In genomic region chr11:68297052-68297378, GRCh38 we compare ENCODE assay signal across 12 cellular contexts.
"Had no signal": no experiment of that assay in that cellular context is flagged by ENCODE, and none has a peak within 500 bp of the region (broad histone marks: within the 10 kb centered on the region; RNA-seq: fewer than 3 reads in every experiment).

No MANE protein-coding gene starts in this region.

- H3K27ac Mint-ChIP-seq: activated CD4-positive, alpha-beta T cell treated with anti-CD3 and anti-CD28 coated beads for 36 hours; activated CD8-positive, alpha-beta T cell treated with anti-CD3 and anti-CD28 coated beads for 36 hours; activated naive CD8-positive, alpha-beta T cell treated with anti-CD3 and anti-CD28 coated beads, Interleukin-2, amount 50 U/mL, for 24 hours; memory B cell; nephron progenitor cell; stimulated activated effector memory CD8-positive, alpha-beta T cell treated with anti-CD3 and anti-CD28 coated beads, Interleukin-12 subunit alpha, Interleukin-12 subunit beta, amount 100 ng/mL, for 72 hours; type B pancreatic cell had no signal

- H3K4me1 Mint-ChIP-seq: activated CD4-positive, alpha-beta T cell treated with anti-CD3 and anti-CD28 coated beads for 36 hours; nephron progenitor cell had no signal

- H3K9me3 Mint-ChIP-seq: activated CD8-positive, alpha-beta T cell treated with anti-CD3 and anti-CD28 coated beads for 36 hours; activated naive CD8-positive, alpha-beta T cell treated with anti-CD3 and anti-CD28 coated beads, Interleukin-2, amount 50 U/mL, for 24 hours; memory B cell; nephron progenitor cell; stimulated activated effector memory CD8-positive, alpha-beta T cell treated with anti-CD3 and anti-CD28 coated beads, Interleukin-12 subunit alpha, Interleukin-12 subunit beta, amount 100 ng/mL, for 72 hours; type B pancreatic cell had no signal

- H3K27me3 ChIP-seq: ascending aorta, left lung, ovary had no signal

- H3K27ac ChIP-seq: ascending aorta, left lung, ovary, skin epidermis, WERI-Rb-1 had no signal

- H3K4me3 Mint-ChIP-seq: activated CD4-positive, alpha-beta T cell treated with anti-CD3 and anti-CD28 coated beads for 36 hours; activated CD8-positive, alpha-beta T cell treated with anti-CD3 and anti-CD28 coated beads for 36 hours; activated naive CD8-positive, alpha-beta T cell treated with anti-CD3 and anti-CD28 coated beads, Interleukin-2, amount 50 U/mL, for 24 hours; memory B cell; nephron progenitor cell; stimulated activated effector memory CD8-positive, alpha-beta T cell treated with anti-CD3 and anti-CD28 coated beads, Interleukin-12 subunit alpha, Interleukin-12 subunit beta, amount 100 ng/mL, for 72 hours; type B pancreatic cell had no signal

- H3K36me3 Mint-ChIP-seq: memory B cell; stimulated activated effector memory CD8-positive, alpha-beta T cell treated with anti-CD3 and anti-CD28 coated beads, Interleukin-12 subunit alpha, Interleukin-12 subunit beta, amount 100 ng/mL, for 72 hours; type B pancreatic cell had no signal

- H3K36me3 ChIP-seq: ascending aorta, left lung, ovary, WERI-Rb-1 had no signal

- H3K9me3 ChIP-seq: ascending aorta, left lung, ovary had no signal

- H3K27me3 Mint-ChIP-seq: activated CD4-positive, alpha-beta T cell treated with anti-CD3 and anti-CD28 coated beads for 36 hours; activated CD8-positive, alpha-beta T cell treated with anti-CD3 and anti-CD28 coated beads for 36 hours; activated naive CD8-positive, alpha-beta T cell treated with anti-CD3 and anti-CD28 coated beads, Interleukin-2, amount 50 U/mL, for 24 hours; memory B cell; type B pancreatic cell had no signal

- H3K4me3 ChIP-seq: left lung, ovary, skin epidermis had no signal
